1 cellular context compared by ENCODE assay signal in the genomic region with DNA sequence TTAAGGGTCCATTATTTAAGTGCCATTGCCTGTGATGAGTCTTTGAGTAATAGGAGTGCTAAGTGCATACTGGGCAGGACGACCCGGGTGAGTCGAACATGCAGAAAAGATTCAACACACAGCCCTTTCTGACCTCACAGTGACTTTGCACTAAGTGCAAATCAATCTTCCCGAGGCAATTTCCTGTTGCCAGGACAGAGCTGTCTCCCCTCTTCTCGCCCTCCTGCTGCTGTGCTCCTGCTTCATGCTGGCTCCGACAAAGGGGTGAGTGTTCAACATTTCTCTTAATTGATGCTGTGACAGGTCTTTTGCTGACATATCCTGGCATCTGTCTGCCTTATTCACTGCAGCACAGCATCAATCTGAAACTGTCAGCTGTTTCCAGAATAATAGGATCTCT.
TF ChIP-seq lines count a peak whose summit lies in the region.

No MANE protein-coding gene starts in this region.

TF ChIP-seq in HEK293, 187 proteins besides CTCF, POLR2A, EP300 and RAD21 (continued from another document and continues in another):
- TF ChIP-seq, protein P1, sequence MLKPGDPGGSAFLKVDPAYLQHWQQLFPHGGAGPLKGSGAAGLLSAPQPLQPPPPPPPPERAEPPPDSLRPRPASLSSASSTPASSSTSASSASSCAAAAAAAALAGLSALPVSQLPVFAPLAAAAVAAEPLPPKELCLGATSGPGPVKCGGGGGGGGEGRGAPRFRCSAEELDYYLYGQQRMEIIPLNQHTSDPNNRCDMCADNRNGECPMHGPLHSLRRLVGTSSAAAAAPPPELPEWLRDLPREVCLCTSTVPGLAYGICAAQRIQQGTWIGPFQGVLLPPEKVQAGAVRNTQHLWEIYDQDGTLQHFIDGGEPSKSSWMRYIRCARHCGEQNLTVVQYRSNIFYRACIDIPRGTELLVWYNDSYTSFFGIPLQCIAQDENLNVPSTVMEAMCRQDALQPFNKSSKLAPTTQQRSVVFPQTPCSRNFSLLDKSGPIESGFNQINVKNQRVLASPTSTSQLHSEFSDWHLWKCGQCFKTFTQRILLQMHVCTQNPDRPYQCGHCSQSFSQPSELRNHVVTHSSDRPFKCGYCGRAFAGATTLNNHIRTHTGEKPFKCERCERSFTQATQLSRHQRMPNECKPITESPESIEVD (tag by site-specific recombination; IDR thresholded peaks at IDR 0.05), result no peak
- TF ChIP-seq ZNF140 (tag by site-specific recombination; IDR thresholded peaks at IDR 0.05) (no peak), ZNF202 (tag by site-specific recombination; IDR thresholded peaks at IDR 0.05; ENCODE audit: borderline replicate concordance) (no peak), ZNF175 (tag by site-specific recombination; IDR thresholded peaks at IDR 0.05) (no peak), ZNF561 (tag by site-specific recombination; IDR thresholded peaks at IDR 0.05; ENCODE audit: borderline replicate concordance) (no peak), ZNF610 (tag by site-specific recombination; IDR thresholded peaks at IDR 0.05; ENCODE audit: borderline replicate concordance) (no peak), ZNF37A (tag by site-specific recombination; IDR thresholded peaks at IDR 0.05) (no peak), ZNF670 (tag by site-specific recombination; IDR thresholded peaks at IDR 0.05; ENCODE audit: low read depth) (no peak), ZNF433 (tag by site-specific recombination; IDR thresholded peaks at IDR 0.05; ENCODE audit: low read depth) (no peak), ZNF843 (tag by site-specific recombination; IDR thresholded peaks at IDR 0.05) (no peak), ZNF214 (tag by site-specific recombination; IDR thresholded peaks at IDR 0.05; ENCODE audit: borderline replicate concordance) (no peak), IKZF3 (tag by site-specific recombination; IDR thresholded peaks at IDR 0.05) (no peak), ZNF174 (tag by site-specific recombination; IDR thresholded peaks at IDR 0.05) (no peak), ZNF777 (tag by site-specific recombination; IDR thresholded peaks at IDR 0.05; ENCODE audit: borderline replicate concordance) (no peak), ZNF701 (tag by site-specific recombination; IDR thresholded peaks at IDR 0.05) (no peak), KLF10 (tag by site-specific recombination; IDR thresholded peaks at IDR 0.05) (no peak), WT1 (tag by site-specific recombination; IDR thresholded peaks at IDR 0.05) (peak; percentile 12), ZFP37 (tag by site-specific recombination; IDR thresholded peaks at IDR 0.05) (0 out of 2 replicates have a peak, but pooled peaks have one; percentile 9), ZNF354C (tag by site-specific recombination; IDR thresholded peaks at IDR 0.05; ENCODE audit: borderline replicate concordance, low read depth) (no peak), ZBTB8A (tag by site-specific recombination; IDR thresholded peaks at IDR 0.05) (no peak), ZNF274 (IDR thresholded peaks at IDR 0.05; ENCODE audit: low read length) (no peak), ZNF274 (tag by site-specific recombination; IDR thresholded peaks at IDR 0.05; ENCODE audit: borderline replicate concordance) (no peak), ZNF157 (tag by site-specific recombination; IDR thresholded peaks at IDR 0.05) (no peak), GFI1B (tag by site-specific recombination; IDR thresholded peaks at IDR 0.05) (no peak), ZNF404 (tag by site-specific recombination; IDR thresholded peaks at IDR 0.05) (no peak), ZNF341 (tag by site-specific recombination; IDR thresholded peaks at IDR 0.05; ENCODE audit: low read depth) (0 out of 2 replicates have a peak, but pooled peaks have one; percentile 21), ZNF10 (tag by site-specific recombination; IDR thresholded peaks at IDR 0.05) (no peak), ZNF621 (tag by site-specific recombination; IDR thresholded peaks at IDR 0.05) (no peak), SP7 (tag by site-specific recombination; IDR thresholded peaks at IDR 0.05) (peak; percentile 91), ZSCAN23 (tag by site-specific recombination; IDR thresholded peaks at IDR 0.05) (no peak), ZNF629 (tag by site-specific recombination; IDR thresholded peaks at IDR 0.05) (peak; percentile 79), ZNF76 (tag by site-specific recombination; IDR thresholded peaks at IDR 0.05; ENCODE audit: borderline replicate concordance, low read depth) (no peak), ZBTB21 (tag by site-specific recombination; IDR thresholded peaks at IDR 0.05) (peak; percentile 66), BCL11A (tag by site-specific recombination; IDR thresholded peaks at IDR 0.05; ENCODE audit: low read depth) (no peak), ZNF133 (tag by site-specific recombination; IDR thresholded peaks at IDR 0.05) (no peak), EGR2 (tag by site-specific recombination; IDR thresholded peaks at IDR 0.05; ENCODE audit: low read depth) (no peak), GLI2 (tag by site-specific recombination; IDR thresholded peaks at IDR 0.05; ENCODE audit: borderline replicate concordance, low read depth) (peak; percentile 17; the same call in 1 of the 2 replicates), OSR2 (tag by site-specific recombination; IDR thresholded peaks at IDR 0.05) (peak; percentile 53; the same call in 1 of the 2 replicates), ZNF23 (tag by site-specific recombination; IDR thresholded peaks at IDR 0.05; ENCODE audit: borderline replicate concordance) (no peak), ZNF114 (tag by site-specific recombination; IDR thresholded peaks at IDR 0.05) (no peak), ZFP3 (tag by site-specific recombination; IDR thresholded peaks at IDR 0.05; ENCODE audit: low read depth) (no peak)
- TF ChIP-seq, protein P2, sequence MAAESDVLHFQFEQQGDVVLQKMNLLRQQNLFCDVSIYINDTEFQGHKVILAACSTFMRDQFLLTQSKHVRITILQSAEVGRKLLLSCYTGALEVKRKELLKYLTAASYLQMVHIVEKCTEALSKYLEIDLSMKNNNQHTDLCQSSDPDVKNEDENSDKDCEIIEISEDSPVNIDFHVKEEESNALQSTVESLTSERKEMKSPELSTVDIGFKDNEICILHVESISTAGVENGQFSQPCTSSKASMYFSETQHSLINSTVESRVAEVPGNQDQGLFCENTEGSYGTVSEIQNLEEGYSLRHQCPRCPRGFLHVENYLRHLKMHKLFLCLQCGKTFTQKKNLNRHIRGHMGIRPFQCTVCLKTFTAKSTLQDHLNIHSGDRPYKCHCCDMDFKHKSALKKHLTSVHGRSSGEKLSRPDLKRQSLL (tag by site-specific recombination; IDR thresholded peaks at IDR 0.05), result no peak
- TF ChIP-seq, protein P3, sequence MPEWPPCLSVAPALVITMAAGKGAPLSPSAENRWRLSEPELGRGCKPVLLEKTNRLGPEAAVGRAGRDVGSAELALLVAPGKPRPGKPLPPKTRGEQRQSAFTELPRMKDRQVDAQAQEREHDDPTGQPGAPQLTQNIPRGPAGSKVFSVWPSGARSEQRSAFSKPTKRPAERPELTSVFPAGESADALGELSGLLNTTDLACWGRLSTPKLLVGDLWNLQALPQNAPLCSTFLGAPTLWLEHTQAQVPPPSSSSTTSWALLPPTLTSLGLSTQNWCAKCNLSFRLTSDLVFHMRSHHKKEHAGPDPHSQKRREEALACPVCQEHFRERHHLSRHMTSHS (tag by site-specific recombination; IDR thresholded peaks at IDR 0.05), result no peak
- TF ChIP-seq, protein P4, sequence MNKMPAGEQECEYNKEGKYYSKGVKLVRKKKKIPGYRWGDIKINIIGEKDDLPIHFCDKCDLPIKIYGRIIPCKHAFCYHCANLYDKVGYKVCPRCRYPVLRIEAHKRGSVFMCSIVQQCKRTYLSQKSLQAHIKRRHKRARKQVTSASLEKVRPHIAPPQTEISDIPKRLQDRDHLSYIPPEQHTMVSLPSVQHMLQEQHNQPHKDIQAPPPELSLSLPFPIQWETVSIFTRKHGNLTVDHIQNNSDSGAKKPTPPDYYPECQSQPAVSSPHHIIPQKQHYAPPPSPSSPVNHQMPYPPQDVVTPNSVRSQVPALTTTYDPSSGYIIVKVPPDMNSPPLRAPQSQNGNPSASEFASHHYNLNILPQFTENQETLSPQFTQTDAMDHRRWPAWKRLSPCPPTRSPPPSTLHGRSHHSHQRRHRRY (tag by site-specific recombination; IDR thresholded peaks at IDR 0.05), result no peak
- TF ChIP-seq, protein P5, sequence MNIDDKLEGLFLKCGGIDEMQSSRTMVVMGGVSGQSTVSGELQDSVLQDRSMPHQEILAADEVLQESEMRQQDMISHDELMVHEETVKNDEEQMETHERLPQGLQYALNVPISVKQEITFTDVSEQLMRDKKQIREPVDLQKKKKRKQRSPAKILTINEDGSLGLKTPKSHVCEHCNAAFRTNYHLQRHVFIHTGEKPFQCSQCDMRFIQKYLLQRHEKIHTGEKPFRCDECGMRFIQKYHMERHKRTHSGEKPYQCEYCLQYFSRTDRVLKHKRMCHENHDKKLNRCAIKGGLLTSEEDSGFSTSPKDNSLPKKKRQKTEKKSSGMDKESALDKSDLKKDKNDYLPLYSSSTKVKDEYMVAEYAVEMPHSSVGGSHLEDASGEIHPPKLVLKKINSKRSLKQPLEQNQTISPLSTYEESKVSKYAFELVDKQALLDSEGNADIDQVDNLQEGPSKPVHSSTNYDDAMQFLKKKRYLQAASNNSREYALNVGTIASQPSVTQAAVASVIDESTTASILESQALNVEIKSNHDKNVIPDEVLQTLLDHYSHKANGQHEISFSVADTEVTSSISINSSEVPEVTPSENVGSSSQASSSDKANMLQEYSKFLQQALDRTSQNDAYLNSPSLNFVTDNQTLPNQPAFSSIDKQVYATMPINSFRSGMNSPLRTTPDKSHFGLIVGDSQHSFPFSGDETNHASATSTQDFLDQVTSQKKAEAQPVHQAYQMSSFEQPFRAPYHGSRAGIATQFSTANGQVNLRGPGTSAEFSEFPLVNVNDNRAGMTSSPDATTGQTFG (tag by site-specific recombination; IDR thresholded peaks at IDR 0.05; ENCODE audit: borderline replicate concordance), result no peak
- TF ChIP-seq, protein P6, sequence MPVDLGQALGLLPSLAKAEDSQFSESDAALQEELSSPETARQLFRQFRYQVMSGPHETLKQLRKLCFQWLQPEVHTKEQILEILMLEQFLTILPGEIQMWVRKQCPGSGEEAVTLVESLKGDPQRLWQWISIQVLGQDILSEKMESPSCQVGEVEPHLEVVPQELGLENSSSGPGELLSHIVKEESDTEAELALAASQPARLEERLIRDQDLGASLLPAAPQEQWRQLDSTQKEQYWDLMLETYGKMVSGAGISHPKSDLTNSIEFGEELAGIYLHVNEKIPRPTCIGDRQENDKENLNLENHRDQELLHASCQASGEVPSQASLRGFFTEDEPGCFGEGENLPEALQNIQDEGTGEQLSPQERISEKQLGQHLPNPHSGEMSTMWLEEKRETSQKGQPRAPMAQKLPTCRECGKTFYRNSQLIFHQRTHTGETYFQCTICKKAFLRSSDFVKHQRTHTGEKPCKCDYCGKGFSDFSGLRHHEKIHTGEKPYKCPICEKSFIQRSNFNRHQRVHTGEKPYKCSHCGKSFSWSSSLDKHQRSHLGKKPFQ (tag by site-specific recombination; IDR thresholded peaks at IDR 0.05), result no peak
- TF ChIP-seq, protein P7, sequence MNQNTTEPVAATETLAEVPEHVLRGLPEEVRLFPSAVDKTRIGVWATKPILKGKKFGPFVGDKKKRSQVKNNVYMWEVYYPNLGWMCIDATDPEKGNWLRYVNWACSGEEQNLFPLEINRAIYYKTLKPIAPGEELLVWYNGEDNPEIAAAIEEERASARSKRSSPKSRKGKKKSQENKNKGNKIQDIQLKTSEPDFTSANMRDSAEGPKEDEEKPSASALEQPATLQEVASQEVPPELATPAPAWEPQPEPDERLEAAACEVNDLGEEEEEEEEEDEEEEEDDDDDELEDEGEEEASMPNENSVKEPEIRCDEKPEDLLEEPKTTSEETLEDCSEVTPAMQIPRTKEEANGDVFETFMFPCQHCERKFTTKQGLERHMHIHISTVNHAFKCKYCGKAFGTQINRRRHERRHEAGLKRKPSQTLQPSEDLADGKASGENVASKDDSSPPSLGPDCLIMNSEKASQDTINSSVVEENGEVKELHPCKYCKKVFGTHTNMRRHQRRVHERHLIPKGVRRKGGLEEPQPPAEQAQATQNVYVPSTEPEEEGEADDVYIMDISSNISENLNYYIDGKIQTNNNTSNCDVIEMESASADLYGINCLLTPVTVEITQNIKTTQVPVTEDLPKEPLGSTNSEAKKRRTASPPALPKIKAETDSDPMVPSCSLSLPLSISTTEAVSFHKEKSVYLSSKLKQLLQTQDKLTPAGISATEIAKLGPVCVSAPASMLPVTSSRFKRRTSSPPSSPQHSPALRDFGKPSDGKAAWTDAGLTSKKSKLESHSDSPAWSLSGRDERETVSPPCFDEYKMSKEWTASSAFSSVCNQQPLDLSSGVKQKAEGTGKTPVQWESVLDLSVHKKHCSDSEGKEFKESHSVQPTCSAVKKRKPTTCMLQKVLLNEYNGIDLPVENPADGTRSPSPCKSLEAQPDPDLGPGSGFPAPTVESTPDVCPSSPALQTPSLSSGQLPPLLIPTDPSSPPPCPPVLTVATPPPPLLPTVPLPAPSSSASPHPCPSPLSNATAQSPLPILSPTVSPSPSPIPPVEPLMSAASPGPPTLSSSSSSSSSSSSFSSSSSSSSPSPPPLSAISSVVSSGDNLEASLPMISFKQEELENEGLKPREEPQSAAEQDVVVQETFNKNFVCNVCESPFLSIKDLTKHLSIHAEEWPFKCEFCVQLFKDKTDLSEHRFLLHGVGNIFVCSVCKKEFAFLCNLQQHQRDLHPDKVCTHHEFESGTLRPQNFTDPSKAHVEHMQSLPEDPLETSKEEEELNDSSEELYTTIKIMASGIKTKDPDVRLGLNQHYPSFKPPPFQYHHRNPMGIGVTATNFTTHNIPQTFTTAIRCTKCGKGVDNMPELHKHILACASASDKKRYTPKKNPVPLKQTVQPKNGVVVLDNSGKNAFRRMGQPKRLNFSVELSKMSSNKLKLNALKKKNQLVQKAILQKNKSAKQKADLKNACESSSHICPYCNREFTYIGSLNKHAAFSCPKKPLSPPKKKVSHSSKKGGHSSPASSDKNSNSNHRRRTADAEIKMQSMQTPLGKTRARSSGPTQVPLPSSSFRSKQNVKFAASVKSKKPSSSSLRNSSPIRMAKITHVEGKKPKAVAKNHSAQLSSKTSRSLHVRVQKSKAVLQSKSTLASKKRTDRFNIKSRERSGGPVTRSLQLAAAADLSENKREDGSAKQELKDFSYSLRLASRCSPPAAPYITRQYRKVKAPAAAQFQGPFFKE (tag by site-specific recombination; IDR thresholded peaks at IDR 0.05; ENCODE audit: borderline replicate concordance), result no peak
